Comparison of ENCODE assay signal across 1 cellular context in the genomic region with DNA sequence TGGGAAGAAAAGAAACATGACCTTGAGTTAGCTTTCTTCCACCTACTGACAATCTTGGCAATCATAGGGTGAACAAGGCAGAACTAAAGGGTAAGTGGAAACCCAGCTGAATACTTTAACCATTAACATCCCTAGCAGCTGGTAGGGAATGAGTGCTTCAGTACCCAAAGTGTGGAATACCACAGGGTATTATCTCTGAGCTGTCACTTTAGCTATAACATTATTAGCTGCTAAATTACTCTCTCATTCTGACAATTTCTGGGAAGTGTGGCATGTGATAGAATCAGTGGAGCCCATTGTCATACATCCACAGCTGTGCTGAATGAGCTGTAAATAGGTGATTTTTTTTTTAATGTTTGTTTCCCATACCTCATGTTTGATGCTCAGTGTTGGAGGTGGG.
TF ChIP-seq lines count a peak whose summit lies in the region.

No MANE protein-coding gene starts in this region.

TF ChIP-seq in GM23338, 12 proteins besides CTCF, POLR2A, EP300 and RAD21 (continued from another document):
- TF ChIP-seq, protein P1, sequence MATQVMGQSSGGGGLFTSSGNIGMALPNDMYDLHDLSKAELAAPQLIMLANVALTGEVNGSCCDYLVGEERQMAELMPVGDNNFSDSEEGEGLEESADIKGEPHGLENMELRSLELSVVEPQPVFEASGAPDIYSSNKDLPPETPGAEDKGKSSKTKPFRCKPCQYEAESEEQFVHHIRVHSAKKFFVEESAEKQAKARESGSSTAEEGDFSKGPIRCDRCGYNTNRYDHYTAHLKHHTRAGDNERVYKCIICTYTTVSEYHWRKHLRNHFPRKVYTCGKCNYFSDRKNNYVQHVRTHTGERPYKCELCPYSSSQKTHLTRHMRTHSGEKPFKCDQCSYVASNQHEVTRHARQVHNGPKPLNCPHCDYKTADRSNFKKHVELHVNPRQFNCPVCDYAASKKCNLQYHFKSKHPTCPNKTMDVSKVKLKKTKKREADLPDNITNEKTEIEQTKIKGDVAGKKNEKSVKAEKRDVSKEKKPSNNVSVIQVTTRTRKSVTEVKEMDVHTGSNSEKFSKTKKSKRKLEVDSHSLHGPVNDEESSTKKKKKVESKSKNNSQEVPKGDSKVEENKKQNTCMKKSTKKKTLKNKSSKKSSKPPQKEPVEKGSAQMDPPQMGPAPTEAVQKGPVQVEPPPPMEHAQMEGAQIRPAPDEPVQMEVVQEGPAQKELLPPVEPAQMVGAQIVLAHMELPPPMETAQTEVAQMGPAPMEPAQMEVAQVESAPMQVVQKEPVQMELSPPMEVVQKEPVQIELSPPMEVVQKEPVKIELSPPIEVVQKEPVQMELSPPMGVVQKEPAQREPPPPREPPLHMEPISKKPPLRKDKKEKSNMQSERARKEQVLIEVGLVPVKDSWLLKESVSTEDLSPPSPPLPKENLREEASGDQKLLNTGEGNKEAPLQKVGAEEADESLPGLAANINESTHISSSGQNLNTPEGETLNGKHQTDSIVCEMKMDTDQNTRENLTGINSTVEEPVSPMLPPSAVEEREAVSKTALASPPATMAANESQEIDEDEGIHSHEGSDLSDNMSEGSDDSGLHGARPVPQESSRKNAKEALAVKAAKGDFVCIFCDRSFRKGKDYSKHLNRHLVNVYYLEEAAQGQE (IDR thresholded peaks at IDR 0.05; ENCODE audit: unreplicated experiment): no peak
- TF ChIP-seq, protein P2, sequence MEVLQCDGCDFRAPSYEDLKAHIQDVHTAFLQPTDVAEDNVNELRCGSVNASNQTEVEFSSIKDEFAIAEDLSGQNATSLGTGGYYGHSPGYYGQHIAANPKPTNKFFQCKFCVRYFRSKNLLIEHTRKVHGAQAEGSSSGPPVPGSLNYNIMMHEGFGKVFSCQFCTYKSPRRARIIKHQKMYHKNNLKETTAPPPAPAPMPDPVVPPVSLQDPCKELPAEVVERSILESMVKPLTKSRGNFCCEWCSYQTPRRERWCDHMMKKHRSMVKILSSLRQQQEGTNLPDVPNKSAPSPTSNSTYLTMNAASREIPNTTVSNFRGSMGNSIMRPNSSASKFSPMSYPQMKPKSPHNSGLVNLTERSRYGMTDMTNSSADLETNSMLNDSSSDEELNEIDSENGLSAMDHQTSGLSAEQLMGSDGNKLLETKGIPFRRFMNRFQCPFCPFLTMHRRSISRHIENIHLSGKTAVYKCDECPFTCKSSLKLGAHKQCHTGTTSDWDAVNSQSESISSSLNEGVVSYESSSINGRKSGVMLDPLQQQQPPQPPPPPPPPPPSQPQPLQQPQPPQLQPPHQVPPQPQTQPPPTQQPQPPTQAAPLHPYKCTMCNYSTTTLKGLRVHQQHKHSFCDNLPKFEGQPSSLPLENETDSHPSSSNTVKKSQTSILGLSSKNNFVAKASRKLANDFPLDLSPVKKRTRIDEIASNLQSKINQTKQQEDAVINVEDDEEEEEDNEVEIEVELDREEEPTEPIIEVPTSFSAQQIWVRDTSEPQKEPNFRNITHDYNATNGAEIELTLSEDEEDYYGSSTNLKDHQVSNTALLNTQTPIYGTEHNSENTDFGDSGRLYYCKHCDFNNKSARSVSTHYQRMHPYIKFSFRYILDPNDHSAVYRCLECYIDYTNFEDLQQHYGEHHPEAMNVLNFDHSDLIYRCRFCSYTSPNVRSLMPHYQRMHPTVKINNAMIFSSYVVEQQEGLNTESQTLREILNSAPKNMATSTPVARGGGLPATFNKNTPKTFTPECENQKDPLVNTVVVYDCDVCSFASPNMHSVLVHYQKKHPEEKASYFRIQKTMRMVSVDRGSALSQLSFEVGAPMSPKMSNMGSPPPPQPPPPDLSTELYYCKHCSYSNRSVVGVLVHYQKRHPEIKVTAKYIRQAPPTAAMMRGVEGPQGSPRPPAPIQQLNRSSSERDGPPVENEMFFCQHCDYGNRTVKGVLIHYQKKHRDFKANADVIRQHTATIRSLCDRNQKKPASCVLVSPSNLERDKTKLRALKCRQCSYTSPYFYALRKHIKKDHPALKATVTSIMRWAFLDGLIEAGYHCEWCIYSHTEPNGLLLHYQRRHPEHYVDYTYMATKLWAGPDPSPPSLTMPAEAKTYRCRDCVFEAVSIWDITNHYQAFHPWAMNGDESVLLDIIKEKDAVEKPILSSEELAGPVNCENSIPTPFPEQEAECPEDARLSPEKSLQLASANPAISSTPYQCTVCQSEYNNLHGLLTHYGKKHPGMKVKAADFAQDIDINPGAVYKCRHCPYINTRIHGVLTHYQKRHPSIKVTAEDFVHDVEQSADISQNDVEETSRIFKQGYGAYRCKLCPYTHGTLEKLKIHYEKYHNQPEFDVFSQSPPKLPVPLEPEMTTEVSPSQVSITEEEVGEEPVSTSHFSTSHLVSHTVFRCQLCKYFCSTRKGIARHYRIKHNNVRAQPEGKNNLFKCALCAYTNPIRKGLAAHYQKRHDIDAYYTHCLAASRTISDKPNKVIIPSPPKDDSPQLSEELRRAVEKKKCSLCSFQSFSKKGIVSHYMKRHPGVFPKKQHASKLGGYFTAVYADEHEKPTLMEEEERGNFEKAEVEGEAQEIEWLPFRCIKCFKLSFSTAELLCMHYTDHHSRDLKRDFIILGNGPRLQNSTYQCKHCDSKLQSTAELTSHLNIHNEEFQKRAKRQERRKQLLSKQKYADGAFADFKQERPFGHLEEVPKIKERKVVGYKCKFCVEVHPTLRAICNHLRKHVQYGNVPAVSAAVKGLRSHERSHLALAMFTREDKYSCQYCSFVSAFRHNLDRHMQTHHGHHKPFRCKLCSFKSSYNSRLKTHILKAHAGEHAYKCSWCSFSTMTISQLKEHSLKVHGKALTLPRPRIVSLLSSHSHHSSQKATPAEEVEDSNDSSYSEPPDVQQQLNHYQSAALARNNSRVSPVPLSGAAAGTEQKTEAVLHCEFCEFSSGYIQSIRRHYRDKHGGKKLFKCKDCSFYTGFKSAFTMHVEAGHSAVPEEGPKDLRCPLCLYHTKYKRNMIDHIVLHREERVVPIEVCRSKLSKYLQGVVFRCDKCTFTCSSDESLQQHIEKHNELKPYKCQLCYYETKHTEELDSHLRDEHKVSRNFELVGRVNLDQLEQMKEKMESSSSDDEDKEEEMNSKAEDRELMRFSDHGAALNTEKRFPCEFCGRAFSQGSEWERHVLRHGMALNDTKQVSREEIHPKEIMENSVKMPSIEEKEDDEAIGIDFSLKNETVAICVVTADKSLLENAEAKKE (CRISPR knock-in tag; IDR thresholded peaks at IDR 0.05): no peak
- no peak for TF ChIP-seq NANOG (IDR thresholded peaks at IDR 0.05; ENCODE audit: borderline replicate concordance)
- no peak for TF ChIP-seq JUNB (IDR thresholded peaks at IDR 0.05; ENCODE audit: unreplicated experiment)
- no peak for TF ChIP-seq ZNF114 (CRISPR knock-in tag; IDR thresholded peaks at IDR 0.05)
- TF ChIP-seq ZNF331 (CRISPR knock-in tag; IDR thresholded peaks at IDR 0.05; ENCODE audit: low read depth): no peak
- TF ChIP-seq EZH2 (IDR thresholded peaks at IDR 0.05; ENCODE audit: low read depth, unreplicated experiment): no peak
- TF ChIP-seq EZH2phosphoT487 (IDR thresholded peaks at IDR 0.05; ENCODE audit: unreplicated experiment): no peak
- no peak for TF ChIP-seq STAT1 (IDR thresholded peaks at IDR 0.05; ENCODE audit: unreplicated experiment)
- no peak for TF ChIP-seq POLR2AphosphoS5 (IDR thresholded peaks at IDR 0.05; ENCODE audit: low read depth)
- TF ChIP-seq, protein P3, sequence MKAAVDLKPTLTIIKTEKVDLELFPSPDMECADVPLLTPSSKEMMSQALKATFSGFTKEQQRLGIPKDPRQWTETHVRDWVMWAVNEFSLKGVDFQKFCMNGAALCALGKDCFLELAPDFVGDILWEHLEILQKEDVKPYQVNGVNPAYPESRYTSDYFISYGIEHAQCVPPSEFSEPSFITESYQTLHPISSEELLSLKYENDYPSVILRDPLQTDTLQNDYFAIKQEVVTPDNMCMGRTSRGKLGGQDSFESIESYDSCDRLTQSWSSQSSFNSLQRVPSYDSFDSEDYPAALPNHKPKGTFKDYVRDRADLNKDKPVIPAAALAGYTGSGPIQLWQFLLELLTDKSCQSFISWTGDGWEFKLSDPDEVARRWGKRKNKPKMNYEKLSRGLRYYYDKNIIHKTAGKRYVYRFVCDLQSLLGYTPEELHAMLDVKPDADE (IDR thresholded peaks at IDR 0.05): no peak
TF ChIP-seq in GM23338: peak in this region for 0.
